ENCODE assay signal across 23 cellular contexts in genomic region chr16:17058471-17058870, GRCh38.
"Had no signal": no experiment of that assay in that cellular context is flagged by ENCODE, and none has a peak within 500 bp of the region (broad histone marks: within the 10 kb centered on the region; RNA-seq: fewer than 3 reads in every experiment).

No MANE protein-coding gene starts in this region.

- H3K4me3 Mint-ChIP-seq: IgD-negative memory B cell had no signal

- H3K27ac ChIP-seq: HL-60 had no signal

- FAIRE-seq: HTR-8/SVneo, RCC 7860 had no signal

- DNase-seq: KBM-7, MV-4-11, NCI-H1048, NCI-H1105, NCI-H1417, NCI-H187, NCI-H2029, NCI-H2081 treated with DMSO at 0.1 percent for 48 hours, NCI-H2171, NCI-H226, NCI-H446, NCI-H510A, NCI-H524 treated with DMSO at 0.1 percent for 48 hours, NCI-H69, NCI-H774, Right ventricle myocardium superior, RPMI8226, SIG-M5, SW 1271 had no signal

- H3K27ac Mint-ChIP-seq: IgD-negative memory B cell had no signal

- H3K27me3 Mint-ChIP-seq: IgD-negative memory B cell had no signal
